21 cellular contexts compared by ENCODE assay signal in the genomic region with DNA sequence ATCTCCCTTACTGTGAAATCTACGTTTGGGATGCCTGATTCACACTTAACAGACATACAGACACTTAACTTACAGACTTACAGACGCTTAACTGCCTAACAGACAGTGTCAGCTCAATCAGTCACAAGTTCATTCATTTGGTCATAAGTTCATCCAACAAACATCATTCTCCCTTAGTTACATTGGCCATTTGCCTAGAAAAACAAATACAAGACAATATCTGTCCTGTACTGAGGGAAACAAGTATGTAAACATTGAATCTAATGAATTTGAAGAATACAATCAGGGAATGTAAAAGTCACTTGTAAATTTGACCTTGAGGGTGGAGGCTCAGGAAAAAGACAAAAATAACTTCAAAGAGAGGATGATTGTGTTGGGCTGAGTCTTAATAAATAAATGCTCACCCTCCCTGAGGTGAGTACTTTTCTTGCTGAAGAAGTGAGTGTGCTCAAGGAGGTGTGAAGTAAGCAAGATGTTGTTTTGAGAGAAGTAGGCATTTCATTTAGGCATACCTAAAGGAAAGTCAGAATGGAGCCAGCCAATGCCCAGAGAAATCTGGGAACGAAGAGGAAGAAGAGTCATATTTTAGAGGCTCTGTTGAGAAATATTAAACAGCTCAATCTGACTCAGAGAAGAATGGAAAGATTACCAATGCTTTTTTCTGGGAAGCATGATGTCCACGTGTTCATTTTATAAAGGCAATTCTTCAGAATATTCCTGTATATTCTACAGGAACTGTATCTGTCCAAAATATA.
A peak's percentile ranks its signal among the peaks of the same experiment; 100 is the strongest.
DNase-seq lines count a peak whose midpoint lies in the region; ATAC-seq, FAIRE-seq and TF ChIP-seq lines count a peak whose summit lies in the region.
"Had no signal": no experiment of that assay in that cellular context is flagged by ENCODE, and none has a peak within 500 bp of the region (broad histone marks: within the 10 kb centered on the region; RNA-seq: fewer than 3 reads in every experiment).

No MANE protein-coding gene starts in this region.

- H3K4me3 Mint-ChIP-seq in astrocyte (ENCODE audit: unreplicated experiment) (no peak overlapping the region), neural progenitor cell (no peak overlapping the region)
- H3K4me3 Mint-ChIP-seq: activated CD8-positive, alpha-beta T cell treated with anti-CD3 and anti-CD28 coated beads for 36 hours; activated naive CD4-positive, alpha-beta T cell treated with anti-CD3 and anti-CD28 coated beads for 36 hours; activated T-cell treated with anti-CD3 and anti-CD28 coated beads, Interleukin-2, amount 50 U/mL, for 24 hours; stimulated activated naive B cell treated with anti-CD40 and anti-IgM and Interleukin-4, amounts not matched to agents 10 μg/mL and 1 μg/mL and 100 μg/mL, for 72 hours had no signal

- no peak for FAIRE-seq in astrocyte (lab: Jason Lieb, UNC)

- 76 to 80% methylated on average over 4 of the region's 4 CpGs for WGBS in aorta, 2 donors
- WGBS in thyroid gland, 2 donors: 67 to 71% methylated on average over 4 of the region's 4 CpGs

- H4K20me1 ChIP-seq in astrocyte (ENCODE audit: insufficient read depth, low read length): no peaks in the 10 kb centered on the region
- no peaks in the 10 kb centered on the region for H4K20me1 ChIP-seq in neural progenitor cell (ENCODE audit: low read depth)

- intact Hi-C loops in aorta (cut with DNase I): no loop called here
- intact Hi-C loops in thyroid gland (cut with DNase I): no loop called here

- H3K27ac Mint-ChIP-seq in astrocyte (ENCODE audit: unreplicated experiment) (no peak overlapping the region), neural progenitor cell (no peak overlapping the region)
- H3K27ac Mint-ChIP-seq: activated CD8-positive, alpha-beta T cell treated with anti-CD3 and anti-CD28 coated beads for 36 hours; activated naive CD4-positive, alpha-beta T cell treated with anti-CD3 and anti-CD28 coated beads for 36 hours; activated T-cell treated with anti-CD3 and anti-CD28 coated beads, Interleukin-2, amount 50 U/mL, for 24 hours; stimulated activated naive B cell treated with anti-CD40 and anti-IgM and Interleukin-4, amounts not matched to agents 10 μg/mL and 1 μg/mL and 100 μg/mL, for 72 hours had no signal

- no peak overlapping the region for H3K4me3 ChIP-seq in astrocyte (ENCODE audit: insufficient read depth, low read depth, low read length)
- no peak overlapping the region for H3K4me3 ChIP-seq in fibroblast of mammary gland (ENCODE audit: control insufficient read depth, low read depth, low read length)
- no peak overlapping the region for H3K4me3 ChIP-seq in aorta (ENCODE audit: low read length in 2 of 2)
- H3K4me3 ChIP-seq in thyroid gland (replicated peaks in 1 of 3): no peak overlapping the region
- no peak overlapping the region for H3K4me3 ChIP-seq in neural progenitor cell
- H3K4me3 ChIP-seq: lower lobe of right lung, ovary, tibial artery had no signal

- H3K36me3 ChIP-seq in astrocyte (ENCODE audit: insufficient read depth, low read length) (no peaks in the 10 kb centered on the region), aorta (ENCODE audit: control insufficient read depth in 1 of 2, insufficient read depth in 2 of 2, low read length in 1 of 2) (no peaks in the 10 kb centered on the region), thyroid gland (no peaks in the 10 kb centered on the region), neural progenitor cell (no peaks in the 10 kb centered on the region)
- H3K36me3 ChIP-seq: lower lobe of right lung, ovary, tibial artery had no signal

- ATAC-seq in aorta (ENCODE audit: low FRiP score): no peak
- ATAC-seq: activated CD8-positive, alpha-beta T cell treated with anti-CD3 and anti-CD28 coated beads for 36 hours; lower lobe of right lung; stimulated activated naive B cell treated with anti-CD40 and anti-IgM and Interleukin-4, amounts not matched to agents 10 μg/mL and 1 μg/mL and 100 μg/mL, for 72 hours had no signal

- H3F3A ChIP-seq in neural progenitor cell (ENCODE audit: low read depth): no peaks in the 10 kb centered on the region

- H3K9me3 ChIP-seq in astrocyte (ENCODE audit: insufficient read depth, low read depth, low read length) (no peaks in the 10 kb centered on the region), aorta (ENCODE audit: control insufficient read depth, low read length) (no peaks in the 10 kb centered on the region), thyroid gland (no peaks in the 10 kb centered on the region), neural progenitor cell (ENCODE audit: low read depth) (no peaks in the 10 kb centered on the region)
- H3K9me3 ChIP-seq: lower lobe of right lung, ovary, tibial artery had no signal

- DNase-seq in LHCN-M2 (ENCODE audit: low read depth) (peak; percentile 57), astrocyte (ENCODE audit: low read depth) (peak; percentile 41), fibroblast of mammary gland (ENCODE audit: low read depth) (peak; percentile 32), non-pigmented ciliary epithelial cell (ENCODE audit: low read depth) (peak; percentile 65), aorta (no peak), NCI-H2107 treated with DMSO at 0.1 percent for 48 hours (lab: John Stamatoyannopoulos, UW; ENCODE audit: unreplicated experiment) (no peak), thyroid gland (no peak), neural progenitor cell (ENCODE audit: low spot score) (no peak)
- DNase-seq: activated CD8-positive, alpha-beta T cell treated with anti-CD3 and anti-CD28 coated beads for 36 hours; activated naive CD4-positive, alpha-beta T cell treated with anti-CD3 and anti-CD28 coated beads for 36 hours; activated T-cell treated with anti-CD3 and anti-CD28 coated beads, Interleukin-2, amount 50 U/mL, for 24 hours; anterior cingulate cortex; cortex of kidney; Kasumi-1; lower lobe of right lung; NCI-H69; ovary; SHP77 treated with DMSO at 0.1 percent for 48 hours; stimulated activated naive B cell treated with anti-CD40 and anti-IgM and Interleukin-4, amounts not matched to agents 10 μg/mL and 1 μg/mL and 100 μg/mL, for 72 hours; T-helper 1 cell; tibial artery had no signal

- H3K4me2 ChIP-seq in astrocyte (ENCODE audit: low read length): no peak overlapping the region
- H3K4me2 ChIP-seq in neural progenitor cell: no peak overlapping the region

- H3K27ac ChIP-seq in astrocyte (ENCODE audit: low read depth, low read length) (no peak overlapping the region), aorta (ENCODE audit: low read depth in 1 of 2, low read length in 2 of 2) (no peak overlapping the region), thyroid gland (no peak overlapping the region), neural progenitor cell (no peak overlapping the region)
- H3K27ac ChIP-seq: lower lobe of right lung, ovary, tibial artery had no signal

- H3K79me2 ChIP-seq in astrocyte (ENCODE audit: insufficient read depth, low read length): no peaks in the 10 kb centered on the region
- no peaks in the 10 kb centered on the region for H3K79me2 ChIP-seq in neural progenitor cell (ENCODE audit: low read depth)

- no peaks in the 10 kb centered on the region for H3K27me3 Mint-ChIP-seq in astrocyte (ENCODE audit: low read depth, unreplicated experiment)
- no peaks in the 10 kb centered on the region for H3K27me3 Mint-ChIP-seq in neural progenitor cell (ENCODE audit: insufficient read depth, low read depth)
- H3K27me3 Mint-ChIP-seq: activated CD8-positive, alpha-beta T cell treated with anti-CD3 and anti-CD28 coated beads for 36 hours; activated T-cell treated with anti-CD3 and anti-CD28 coated beads, Interleukin-2, amount 50 U/mL, for 24 hours; stimulated activated naive B cell treated with anti-CD40 and anti-IgM and Interleukin-4, amounts not matched to agents 10 μg/mL and 1 μg/mL and 100 μg/mL, for 72 hours had no signal

- no peaks in the 10 kb centered on the region for H3K27me3 ChIP-seq in astrocyte (ENCODE audit: insufficient read depth, low read length)
- no peaks in the 10 kb centered on the region for H3K27me3 ChIP-seq in aorta (ENCODE audit: control insufficient read depth in 1 of 2, insufficient read depth in 2 of 2, low read length in 1 of 2)
- H3K27me3 ChIP-seq in thyroid gland: no peaks in the 10 kb centered on the region
- no peaks in the 10 kb centered on the region for H3K27me3 ChIP-seq in neural progenitor cell
- H3K27me3 ChIP-seq: ovary, tibial artery had no signal

- H2AFZ ChIP-seq in astrocyte (ENCODE audit: low read depth, low read length): no peak overlapping the region
- H2AFZ ChIP-seq in neural progenitor cell (replicated peaks): no peak overlapping the region

- H3K9ac ChIP-seq in astrocyte (ENCODE audit: low read length): no peak overlapping the region
- no peak overlapping the region for H3K9ac ChIP-seq in neural progenitor cell

- TF ChIP-seq CTCF in astrocyte (IDR thresholded peaks at IDR 0.05; ENCODE audit: insufficient read depth, low read depth, low read length): no peak
- TF ChIP-seq CTCF in fibroblast of mammary gland (conservative IDR thresholded peaks at IDR 0.05; ENCODE audit: control insufficient read depth, insufficient read depth, low read depth, low read length): no peak
- no peak for TF ChIP-seq CTCF in thyroid gland (IDR thresholded peaks at IDR 0.05)
- no peak for TF ChIP-seq CTCF in neural progenitor cell (IDR thresholded peaks at IDR 0.05)

- H3K36me3 Mint-ChIP-seq in astrocyte (ENCODE audit: low read depth, unreplicated experiment) (no peaks in the 10 kb centered on the region), neural progenitor cell (no peaks in the 10 kb centered on the region)
- H3K36me3 Mint-ChIP-seq: stimulated activated naive B cell treated with anti-CD40 and anti-IgM and Interleukin-4, amounts not matched to agents 10 μg/mL and 1 μg/mL and 100 μg/mL, for 72 hours had no signal

- no peaks in the 10 kb centered on the region for H3K4me1 ChIP-seq in astrocyte (ENCODE audit: insufficient read depth, low read length)
- no peaks in the 10 kb centered on the region for H3K4me1 ChIP-seq in aorta (ENCODE audit: control insufficient read depth in 1 of 2, insufficient read depth in 2 of 2, low read length in 2 of 2)
- H3K4me1 ChIP-seq in thyroid gland: no peaks in the 10 kb centered on the region
- no peaks in the 10 kb centered on the region for H3K4me1 ChIP-seq in neural progenitor cell
- H3K4me1 ChIP-seq: lower lobe of right lung, tibial artery had no signal

- no peak for TF ChIP-seq POLR2A in thyroid gland (IDR thresholded peaks at IDR 0.05)

- H3K9me3 Mint-ChIP-seq in astrocyte (ENCODE audit: unreplicated experiment) (no peaks in the 10 kb centered on the region), neural progenitor cell (no peaks in the 10 kb centered on the region)

- no peaks in the 10 kb centered on the region for H3K4me1 Mint-ChIP-seq in astrocyte (ENCODE audit: low read depth, unreplicated experiment)
- H3K4me1 Mint-ChIP-seq in neural progenitor cell: no peaks in the 10 kb centered on the region
- H3K4me1 Mint-ChIP-seq: stimulated activated naive B cell treated with anti-CD40 and anti-IgM and Interleukin-4, amounts not matched to agents 10 μg/mL and 1 μg/mL and 100 μg/mL, for 72 hours had no signal

Comparison
In these comparisons a context has a peak if more than half of its experiments do, and no peak if none do; other contexts are left out.
1. DNase-seq: peak in LHCN-M2 (single experiment), astrocyte (single experiment), fibroblast of mammary gland (single experiment) and non-pigmented ciliary epithelial cell (single experiment); none in aorta (0 of 2), NCI-H2107 treated with DMSO at 0.1 percent for 48 hours (single experiment), thyroid gland (0 of 2) and neural progenitor cell (single experiment).